Comparison of ENCODE assay signal across 1 cellular context in genomic region chr18:54335638-54336173, GRCh38.
TF ChIP-seq lines count a peak whose summit lies in the region.

No MANE protein-coding gene starts in this region.

TF ChIP-seq in SK-N-SH treated with all-trans-retinoic acid at 6 μM for 48 hours, 23 proteins besides CTCF, POLR2A, EP300 and RAD21 (continued from another document):
- no peak for TF ChIP-seq POU6F1 (CRISPR knock-in tag; IDR thresholded peaks at IDR 0.05; ENCODE audit: borderline replicate concordance, low read depth)
- TF ChIP-seq ZFP30 (CRISPR knock-in tag; IDR thresholded peaks at IDR 0.05), result no peak
- no peak for TF ChIP-seq OSR1 (CRISPR knock-in tag; IDR thresholded peaks at IDR 0.05)
